ENCODE assay signal across 1 cellular context in the genomic region with DNA sequence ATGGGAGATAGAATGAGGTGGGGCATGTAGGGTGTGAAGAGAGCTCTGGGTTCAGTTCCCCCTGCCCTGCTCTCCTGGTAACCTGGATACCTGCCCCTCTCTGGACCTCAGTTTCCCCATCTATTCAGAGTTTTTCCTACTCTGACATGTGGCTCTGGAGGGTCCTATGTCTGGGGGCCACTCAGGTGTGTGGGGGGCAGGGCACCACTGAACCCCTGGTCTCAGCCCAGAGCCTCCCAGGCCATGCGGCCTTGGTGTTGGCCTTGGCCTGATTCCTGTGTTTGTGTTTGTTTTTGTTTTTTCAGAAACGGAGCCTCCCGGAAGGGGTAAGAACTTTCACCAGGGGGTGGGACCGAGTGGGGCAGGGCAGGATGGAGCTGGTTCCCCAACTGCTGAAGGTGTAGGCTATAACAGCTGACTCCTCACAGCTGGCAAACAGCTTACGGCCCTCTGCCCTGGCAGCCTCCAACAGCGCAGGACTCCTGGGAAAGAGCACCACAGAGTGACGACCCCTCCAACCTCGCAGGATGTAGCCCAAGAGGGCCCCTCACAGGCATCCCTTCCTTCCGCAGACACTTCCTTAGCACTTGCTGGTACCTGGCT.
TF ChIP-seq lines count a peak whose summit lies in the region.

No MANE protein-coding gene starts in this region.

TF ChIP-seq in HepG2, 621 proteins besides CTCF, POLR2A, EP300 and RAD21 (continues in another document):
- TF ChIP-seq KDM3A (CRISPR knock-in tag; IDR thresholded peaks at IDR 0.05; ENCODE audit: low read depth) (0 out of 2 replicates have a peak, but pooled peaks have one; percentile 69), FOXK2 (IDR thresholded peaks at IDR 0.05) (no peak), ZBTB38 (CRISPR knock-in tag; IDR thresholded peaks at IDR 0.05) (peak; percentile 47; the same call in 1 of the 2 replicates), AHR (CRISPR knock-in tag; IDR thresholded peaks at IDR 0.05) (peak; percentile 46; the same call in 1 of the 2 replicates), ZNF124 (CRISPR knock-in tag; IDR thresholded peaks at IDR 0.05) (no peak), NCOA1 (CRISPR knock-in tag; IDR thresholded peaks at IDR 0.05) (no peak), PBX2 (CRISPR knock-in tag; IDR thresholded peaks at IDR 0.05) (no peak), DPF2 (CRISPR knock-in tag; IDR thresholded peaks at IDR 0.05; ENCODE audit: borderline replicate concordance, low read depth) (peak; percentile 72; the same call in 1 of the 2 replicates), KLF13 (CRISPR knock-in tag; IDR thresholded peaks at IDR 0.05) (no peak), IRX3 (CRISPR knock-in tag; IDR thresholded peaks at IDR 0.05; ENCODE audit: borderline replicate concordance, low read depth) (no peak), MIER3 (CRISPR knock-in tag; IDR thresholded peaks at IDR 0.05; ENCODE audit: borderline replicate concordance) (peak; percentile 77; the same call in 1 of the 2 replicates), ZNF383 (CRISPR knock-in tag; IDR thresholded peaks at IDR 0.05; ENCODE audit: borderline replicate concordance) (no peak), ZNF652 (CRISPR knock-in tag; IDR thresholded peaks at IDR 0.05; ENCODE audit: borderline replicate concordance, low read depth) (no peak), CEBPG (CRISPR knock-in tag; IDR thresholded peaks at IDR 0.05) (peak; percentile 18; the same call in 1 of the 2 replicates), MAFG (CRISPR knock-in tag; IDR thresholded peaks at IDR 0.05) (no peak), MLLT10 (CRISPR knock-in tag; IDR thresholded peaks at IDR 0.05) (no peak), ZNF792 (CRISPR knock-in tag; IDR thresholded peaks at IDR 0.05) (peak; percentile 45; the same call in 1 of the 2 replicates), KAT8 (CRISPR knock-in tag; IDR thresholded peaks at IDR 0.05) (peak; percentile 64; the same call in 1 of the 2 replicates), CAMTA2 (CRISPR knock-in tag; IDR thresholded peaks at IDR 0.05; ENCODE audit: borderline replicate concordance) (no peak), GLMP (CRISPR knock-in tag; IDR thresholded peaks at IDR 0.05; ENCODE audit: borderline replicate concordance) (no peak), SMAD3 (CRISPR knock-in tag; IDR thresholded peaks at IDR 0.05) (peak; percentile 79; the same call in 1 of the 2 replicates), HNF4G (IDR thresholded peaks at IDR 0.05; ENCODE audit: borderline replicate concordance, low read depth, low read length) (no peak), HNF4G (CRISPR knock-in tag; IDR thresholded peaks at IDR 0.05; ENCODE audit: borderline replicate concordance, low read depth) (peak; percentile 70; the same call in 1 of the 2 replicates), ZNF205 (CRISPR knock-in tag; IDR thresholded peaks at IDR 0.05) (peak; percentile 73), MEIS2 (CRISPR knock-in tag; IDR thresholded peaks at IDR 0.05) (no peak), ZNF800 (CRISPR knock-in tag; IDR thresholded peaks at IDR 0.05) (no peak), ZNF749 (CRISPR knock-in tag; IDR thresholded peaks at IDR 0.05; ENCODE audit: borderline replicate concordance) (no peak), NR2F6 (IDR thresholded peaks at IDR 0.05) (peak; percentile 75), NR2F6 (CRISPR knock-in tag; IDR thresholded peaks at IDR 0.05) (peak; percentile 88), HNRNPL (IDR thresholded peaks at IDR 0.05; ENCODE audit: low read depth, low read length) (no peak), HMG20A (CRISPR knock-in tag; IDR thresholded peaks at IDR 0.05; ENCODE audit: borderline replicate concordance) (peak; percentile 68; the same call in 1 of the 2 replicates), ZNF614 (CRISPR knock-in tag; IDR thresholded peaks at IDR 0.05; ENCODE audit: borderline replicate concordance) (peak; percentile 59; the same call in 1 of the 2 replicates), ZNF777 (CRISPR knock-in tag; IDR thresholded peaks at IDR 0.05) (no peak), REST (IDR thresholded peaks at IDR 0.05; ENCODE audit: borderline replicate concordance in 1 of 2, low read depth in 1 of 2, low read length in 2 of 2) (peak in 1 of 2 experiments; percentile 52; a peak in 1 of 4 replicates), ZNF674 (CRISPR knock-in tag; IDR thresholded peaks at IDR 0.05; ENCODE audit: low read depth) (no peak), AKAP8 (CRISPR knock-in tag; IDR thresholded peaks at IDR 0.05) (no peak), BCL6 (CRISPR knock-in tag; IDR thresholded peaks at IDR 0.05) (peak; percentile 89), FOSL1 (CRISPR knock-in tag; IDR thresholded peaks at IDR 0.05; ENCODE audit: borderline replicate concordance) (no peak), ZNF678 (CRISPR knock-in tag; IDR thresholded peaks at IDR 0.05) (no peak), ZNF547 (CRISPR knock-in tag; IDR thresholded peaks at IDR 0.05) (0 out of 2 replicates have a peak, but pooled peaks have one; percentile 61), FLYWCH1 (CRISPR knock-in tag; IDR thresholded peaks at IDR 0.05) (no peak), ZNF703 (CRISPR knock-in tag; IDR thresholded peaks at IDR 0.05; ENCODE audit: borderline replicate concordance) (no peak), MZF1 (CRISPR knock-in tag; IDR thresholded peaks at IDR 0.05; ENCODE audit: borderline replicate concordance) (no peak), MED8 (CRISPR knock-in tag; IDR thresholded peaks at IDR 0.05; ENCODE audit: insufficient replicate concordance) (no peak), XRCC5 (optimal IDR thresholded peaks at IDR 0.05; ENCODE audit: low read length) (no peak), PITX1 (CRISPR knock-in tag; IDR thresholded peaks at IDR 0.05) (peak; percentile 77), ZFY (CRISPR knock-in tag; IDR thresholded peaks at IDR 0.05) (0 out of 2 replicates have a peak, but pooled peaks have one; percentile 10), SMYD3 (CRISPR knock-in tag; IDR thresholded peaks at IDR 0.05) (peak; percentile 10; the same call in 1 of the 2 replicates), ZNF451 (CRISPR knock-in tag; IDR thresholded peaks at IDR 0.05) (no peak), ZNF768 (CRISPR knock-in tag; IDR thresholded peaks at IDR 0.05) (no peak), AGO1 (IDR thresholded peaks at IDR 0.05; ENCODE audit: low read depth, low read length, poor library complexity, severe bottlenecking) (no peak), ATF4 (CRISPR knock-in tag; IDR thresholded peaks at IDR 0.05) (no peak)
- TF ChIP-seq, protein P1, sequence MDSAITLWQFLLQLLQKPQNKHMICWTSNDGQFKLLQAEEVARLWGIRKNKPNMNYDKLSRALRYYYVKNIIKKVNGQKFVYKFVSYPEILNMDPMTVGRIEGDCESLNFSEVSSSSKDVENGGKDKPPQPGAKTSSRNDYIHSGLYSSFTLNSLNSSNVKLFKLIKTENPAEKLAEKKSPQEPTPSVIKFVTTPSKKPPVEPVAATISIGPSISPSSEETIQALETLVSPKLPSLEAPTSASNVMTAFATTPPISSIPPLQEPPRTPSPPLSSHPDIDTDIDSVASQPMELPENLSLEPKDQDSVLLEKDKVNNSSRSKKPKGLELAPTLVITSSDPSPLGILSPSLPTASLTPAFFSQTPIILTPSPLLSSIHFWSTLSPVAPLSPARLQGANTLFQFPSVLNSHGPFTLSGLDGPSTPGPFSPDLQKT (CRISPR knock-in tag; IDR thresholded peaks at IDR 0.05; ENCODE audit: borderline replicate concordance): no peak
- TF ChIP-seq, protein P2, sequence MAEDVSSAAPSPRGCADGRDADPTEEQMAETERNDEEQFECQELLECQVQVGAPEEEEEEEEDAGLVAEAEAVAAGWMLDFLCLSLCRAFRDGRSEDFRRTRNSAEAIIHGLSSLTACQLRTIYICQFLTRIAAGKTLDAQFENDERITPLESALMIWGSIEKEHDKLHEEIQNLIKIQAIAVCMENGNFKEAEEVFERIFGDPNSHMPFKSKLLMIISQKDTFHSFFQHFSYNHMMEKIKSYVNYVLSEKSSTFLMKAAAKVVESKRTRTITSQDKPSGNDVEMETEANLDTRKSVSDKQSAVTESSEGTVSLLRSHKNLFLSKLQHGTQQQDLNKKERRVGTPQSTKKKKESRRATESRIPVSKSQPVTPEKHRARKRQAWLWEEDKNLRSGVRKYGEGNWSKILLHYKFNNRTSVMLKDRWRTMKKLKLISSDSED (CRISPR knock-in tag; IDR thresholded peaks at IDR 0.05): no peak
- TF ChIP-seq, protein P3, sequence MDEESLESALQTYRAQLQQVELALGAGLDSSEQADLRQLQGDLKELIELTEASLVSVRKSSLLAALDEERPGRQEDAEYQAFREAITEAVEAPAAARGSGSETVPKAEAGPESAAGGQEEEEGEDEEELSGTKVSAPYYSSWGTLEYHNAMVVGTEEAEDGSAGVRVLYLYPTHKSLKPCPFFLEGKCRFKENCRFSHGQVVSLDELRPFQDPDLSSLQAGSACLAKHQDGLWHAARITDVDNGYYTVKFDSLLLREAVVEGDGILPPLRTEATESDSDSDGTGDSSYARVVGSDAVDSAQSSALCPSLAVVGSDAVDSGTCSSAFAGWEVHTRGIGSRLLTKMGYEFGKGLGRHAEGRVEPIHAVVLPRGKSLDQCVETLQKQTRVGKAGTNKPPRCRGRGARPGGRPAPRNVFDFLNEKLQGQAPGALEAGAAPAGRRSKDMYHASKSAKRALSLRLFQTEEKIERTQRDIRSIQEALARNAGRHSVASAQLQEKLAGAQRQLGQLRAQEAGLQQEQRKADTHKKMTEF (CRISPR knock-in tag; IDR thresholded peaks at IDR 0.05): peak; percentile 65
- TF ChIP-seq, protein P4, sequence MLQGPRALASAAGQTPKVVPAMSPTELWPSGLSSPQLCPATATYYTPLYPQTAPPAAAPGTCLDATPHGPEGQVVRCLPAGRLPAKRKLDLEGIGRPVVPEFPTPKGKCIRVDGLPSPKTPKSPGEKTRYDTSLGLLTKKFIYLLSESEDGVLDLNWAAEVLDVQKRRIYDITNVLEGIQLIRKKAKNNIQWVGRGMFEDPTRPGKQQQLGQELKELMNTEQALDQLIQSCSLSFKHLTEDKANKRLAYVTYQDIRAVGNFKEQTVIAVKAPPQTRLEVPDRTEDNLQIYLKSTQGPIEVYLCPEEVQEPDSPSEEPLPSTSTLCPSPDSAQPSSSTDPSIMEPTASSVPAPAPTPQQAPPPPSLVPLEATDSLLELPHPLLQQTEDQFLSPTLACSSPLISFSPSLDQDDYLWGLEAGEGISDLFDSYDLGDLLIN (CRISPR knock-in tag; IDR thresholded peaks at IDR 0.05; ENCODE audit: borderline replicate concordance): no peak
